ENCODE assay signal across 8 cellular contexts in the genomic region with DNA sequence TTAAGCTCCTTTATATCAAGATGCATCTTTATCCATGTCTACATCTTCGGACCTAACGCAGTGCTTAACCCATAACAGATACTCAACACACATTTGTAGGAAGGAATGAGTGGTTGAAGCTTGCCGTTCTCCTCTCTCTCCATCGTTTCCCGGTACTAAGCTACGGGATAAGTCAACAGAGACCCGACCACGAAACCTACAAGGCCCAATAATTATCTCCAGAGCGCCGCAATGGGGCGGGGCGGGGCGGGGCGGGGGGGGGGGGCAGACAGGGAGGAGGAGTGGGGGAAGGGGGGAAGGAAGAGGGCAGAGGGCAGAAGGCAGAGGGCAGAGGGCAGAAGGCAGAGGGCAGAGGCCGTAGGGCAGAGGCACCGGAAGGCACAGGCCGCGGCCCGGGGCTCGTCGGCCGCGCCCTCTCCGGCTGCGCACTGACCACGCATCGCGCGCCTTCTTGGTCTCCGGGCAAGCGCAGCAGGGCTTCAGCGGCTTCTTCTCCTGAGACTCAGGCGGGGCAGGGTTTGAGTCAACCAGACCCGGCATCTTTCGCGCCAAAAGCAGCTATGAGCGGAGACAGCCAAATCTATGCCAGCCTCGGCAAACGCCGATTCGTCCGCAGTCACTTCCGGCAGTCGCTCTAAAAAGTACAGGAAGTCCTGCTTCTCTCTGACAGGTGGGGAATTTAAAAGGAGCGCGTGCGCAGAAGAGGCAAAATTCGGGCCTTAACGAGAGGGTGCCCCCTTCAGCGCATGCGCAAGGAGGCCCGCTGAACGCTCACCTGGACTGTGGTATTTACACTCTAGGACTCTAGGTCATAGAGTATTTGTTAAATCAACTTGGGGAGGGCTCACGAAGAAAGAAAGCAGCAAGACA. TPM values are rescaled to one million over a fixed set of nuclear protein-coding genes. Genes with fewer than 3 reads are reported as not detected.
DNase-seq lines count a peak whose midpoint lies in the region; ATAC-seq lines count a peak whose summit lies in the region.

A gene with protein sequence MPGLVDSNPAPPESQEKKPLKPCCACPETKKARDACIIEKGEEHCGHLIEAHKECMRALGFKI (minus strand): TSS at position 636 of the 870 bp plus-strand sequence. CDS start 96 bp downstream, at position 540.

- no peaks in the 10 kb centered on the region for H3K27me3 ChIP-seq in GM23248 (replicated peaks; ENCODE audit: insufficient read depth)

- no peaks in the 10 kb centered on the region for H3K36me3 ChIP-seq in GM23248 (ENCODE audit: low read depth)

- H3K4me3 ChIP-seq in GM23248: peak within 1 kb of the TSS; percentile 80

- in situ Hi-C loops in GM23248 (cut with MboI): loop anchor here (25.0 kb wide), 1 partner anchor 790 kb away; no protein-coding TSS in a partner anchor

- no peaks in the 10 kb centered on the region for H3K9me3 ChIP-seq in GM23248 (ENCODE audit: low read depth)

- peaks cover 2% of the 10 kb centered on the region for H3K27me3 Mint-ChIP-seq in activated T-helper 1 cell treated with anti-CD3 and anti-CD28 coated beads, Interleukin-12 subunit alpha, Interleukin-12 subunit beta, Interleukin-2, Interleukin-4 antibody, amounts not matched to agents 30 ng/mL and 10 ng/mL and 1 ng/mL, durations not matched to agents 14 hours and 24 hours and 36 hours (ENCODE audit: insufficient read depth)
- peaks cover 0 to 3% (median 0%) of the 10 kb centered on the region in 3 donors for H3K27me3 Mint-ChIP-seq in naive B cell
- no peaks in the 10 kb centered on the region for H3K27me3 Mint-ChIP-seq in stimulated activated memory B cell treated with anti-CD40 and anti-IgM and Interleukin-4, amounts not matched to agents 10 μg/mL and 1 μg/mL and 100 μg/mL, for 72 hours

- peak within 1 kb of the TSS; percentile 96 for H3K27ac Mint-ChIP-seq in activated T-helper 1 cell treated with anti-CD3 and anti-CD28 coated beads, Interleukin-12 subunit alpha, Interleukin-12 subunit beta, Interleukin-2, Interleukin-4 antibody, amounts not matched to agents 30 ng/mL and 10 ng/mL and 1 ng/mL, durations not matched to agents 14 hours and 24 hours and 36 hours
- peak within 1 kb of the TSS; percentile 94 to 99 (median 96) for H3K27ac Mint-ChIP-seq in naive B cell
- peak within 1 kb of the TSS; percentile 84 for H3K27ac Mint-ChIP-seq in stimulated activated memory B cell treated with anti-CD40 and anti-IgM and Interleukin-4, amounts not matched to agents 10 μg/mL and 1 μg/mL and 100 μg/mL, for 72 hours

- H3K4me1 Mint-ChIP-seq in activated T-helper 1 cell treated with anti-CD3 and anti-CD28 coated beads, Interleukin-12 subunit alpha, Interleukin-12 subunit beta, Interleukin-2, Interleukin-4 antibody, amounts not matched to agents 30 ng/mL and 10 ng/mL and 1 ng/mL, durations not matched to agents 14 hours and 24 hours and 36 hours (ENCODE audit: low read depth): peaks cover 44% of the 10 kb centered on the region
- peaks cover 18 to 29% (median 22%) of the 10 kb centered on the region in 3 donors for H3K4me1 Mint-ChIP-seq in naive B cell
- peaks cover 35% of the 10 kb centered on the region for H3K4me1 Mint-ChIP-seq in stimulated activated memory B cell treated with anti-CD40 and anti-IgM and Interleukin-4, amounts not matched to agents 10 μg/mL and 1 μg/mL and 100 μg/mL, for 72 hours

- peak within 1 kb of the TSS; percentile 94 for H2AFZ ChIP-seq in GM23248

- peaks cover 14% of the 10 kb centered on the region for H3K4me1 ChIP-seq in GM23248 (ENCODE audit: insufficient read depth)

- H3K9ac ChIP-seq in GM23248: peak within 1 kb of the TSS; percentile 79

- H3K9me3 Mint-ChIP-seq in activated T-helper 1 cell treated with anti-CD3 and anti-CD28 coated beads, Interleukin-12 subunit alpha, Interleukin-12 subunit beta, Interleukin-2, Interleukin-4 antibody, amounts not matched to agents 30 ng/mL and 10 ng/mL and 1 ng/mL, durations not matched to agents 14 hours and 24 hours and 36 hours: no peaks in the 10 kb centered on the region
- no peaks in the 10 kb centered on the region for H3K9me3 Mint-ChIP-seq in naive B cell
- H3K9me3 Mint-ChIP-seq in stimulated activated memory B cell treated with anti-CD40 and anti-IgM and Interleukin-4, amounts not matched to agents 10 μg/mL and 1 μg/mL and 100 μg/mL, for 72 hours: no peaks in the 10 kb centered on the region

- H3K27ac ChIP-seq in GM23248: peak within 1 kb of the TSS; percentile 37

- H3F3A ChIP-seq in GM23248 (ENCODE audit: insufficient read depth): no peaks in the 10 kb centered on the region

- intact Hi-C loops in activated T-helper 1 cell treated with anti-CD3 and anti-CD28 coated beads, Interleukin-12 subunit alpha, Interleukin-12 subunit beta, Interleukin-2, Interleukin-4 antibody, amounts not matched to agents 30 ng/mL and 10 ng/mL and 1 ng/mL, durations not matched to agents 14 hours and 24 hours and 36 hours (cut with micrococcal nuclease): loop anchor here (1.0 to 2.0 kb wide), 18 partner anchors 23 to 1870 kb away; a partner anchor contains a TSS

- peak within 1 kb of the TSS; percentile 91 for H3K4me3 Mint-ChIP-seq in activated T-helper 1 cell treated with anti-CD3 and anti-CD28 coated beads, Interleukin-12 subunit alpha, Interleukin-12 subunit beta, Interleukin-2, Interleukin-4 antibody, amounts not matched to agents 30 ng/mL and 10 ng/mL and 1 ng/mL, durations not matched to agents 14 hours and 24 hours and 36 hours
- H3K4me3 Mint-ChIP-seq in naive B cell: peak within 1 kb of the TSS; percentile 84 to 94 (median 90)
- peak within 1 kb of the TSS; percentile 83 for H3K4me3 Mint-ChIP-seq in stimulated activated memory B cell treated with anti-CD40 and anti-IgM and Interleukin-4, amounts not matched to agents 10 μg/mL and 1 μg/mL and 100 μg/mL, for 72 hours

- peaks cover 29% of the 10 kb centered on the region for H3K36me3 Mint-ChIP-seq in activated T-helper 1 cell treated with anti-CD3 and anti-CD28 coated beads, Interleukin-12 subunit alpha, Interleukin-12 subunit beta, Interleukin-2, Interleukin-4 antibody, amounts not matched to agents 30 ng/mL and 10 ng/mL and 1 ng/mL, durations not matched to agents 14 hours and 24 hours and 36 hours (ENCODE audit: low read depth)
- no peaks in the 10 kb centered on the region for H3K36me3 Mint-ChIP-seq in naive B cell
- H3K36me3 Mint-ChIP-seq in stimulated activated memory B cell treated with anti-CD40 and anti-IgM and Interleukin-4, amounts not matched to agents 10 μg/mL and 1 μg/mL and 100 μg/mL, for 72 hours: peaks cover 26% of the 10 kb centered on the region

- H4K20me1 ChIP-seq in GM23248 (ENCODE audit: insufficient read depth): no peaks in the 10 kb centered on the region

- ATAC-seq in naive B cell (ENCODE audit: low read depth in 2 of 2): peak; percentile 90 to 92
- ATAC-seq in stimulated activated memory B cell treated with anti-CD40 and anti-IgM and Interleukin-4, amounts not matched to agents 10 μg/mL and 1 μg/mL and 100 μg/mL, for 72 hours: peak; percentile 95

- peaks cover 19% of the 10 kb centered on the region for H3K79me2 ChIP-seq in GM23248 (ENCODE audit: insufficient read depth)

- peak within 1 kb of the TSS; percentile 93 for H3K4me2 ChIP-seq in GM23248 (ENCODE audit: unreplicated experiment)

- peak; percentile 98 for DNase-seq in DMS79 treated with DMSO at 0.1 percent for 48 hours (lab: John Stamatoyannopoulos, UW)
- DNase-seq in GM23248: peak; percentile 96
- DNase-seq in Kasumi-1 (lab: John Stamatoyannopoulos, UW): peak; percentile 94 to 95
- peak; percentile 95 for DNase-seq in RPMI7951 (ENCODE audit: low read depth)
- DNase-seq in activated T-helper 1 cell treated with anti-CD3 and anti-CD28 coated beads, Interleukin-12 subunit alpha, Interleukin-12 subunit beta, Interleukin-2, Interleukin-4 antibody, amounts not matched to agents 30 ng/mL and 10 ng/mL and 1 ng/mL, durations not matched to agents 14 hours and 24 hours and 36 hours (ENCODE audit: low spot score): peak; percentile 95
- peak; percentile 93 for DNase-seq in fibroblast of gingiva (ENCODE audit: low read depth)
- peak; percentile 96 for DNase-seq in naive B cell

- WGBS in GM23248 (ENCODE audit: low coverage in 1 of 2, low lambda C conversion rate in 2 of 2, missing lambda C conversion rate in 2 of 2), 2 experiments: 1% methylated on average over 47 to 53 of the region's 54 CpGs

- no peaks in the 10 kb centered on the region for H3K9me2 ChIP-seq in GM23248 (ENCODE audit: insufficient read depth)

RNA-seq across cellular contexts. Expression of the gene that starts here (rescaled TPM):
- total RNA-seq in GM23248 (2014; rRNA removed; shearing (Covaris generic)): 7.0 and 27.7 TPM in 2 replicates
- polyA plus RNA-seq in GM23248 (2016; fragmentation: Nextera tagmentation; extraction: Ambion mirVana): 53.3 and 56.7 TPM in 2 replicates
- 81.9 and 86.8 TPM in 2 replicates for total RNA-seq in RPMI7951 (2014; rRNA removed; shearing (Covaris generic))
- 62.2 and 70.7 TPM in 2 replicates for total RNA-seq in activated T-helper 1 cell treated with anti-CD3 and anti-CD28 coated beads, Interleukin-12 subunit alpha, Interleukin-12 subunit beta, Interleukin-2, Interleukin-4 antibody, amounts not matched to agents 30 ng/mL and 10 ng/mL and 1 ng/mL, durations not matched to agents 14 hours and 24 hours and 36 hours
- 10 to 100 TPM; 67.3 to 99.7 (median 81.1) TPM for polyA plus RNA-seq in naive B cell (ENCODE audit: low read depth in 6 of 6)

Comparison
In these comparisons a context has a peak if more than half of its experiments do, and no peak if none do; other contexts are left out.
1. Peak in every context shown above with its lines: DNase-seq, ATAC-seq, H3K4me3 ChIP-seq and H3K27ac ChIP-seq.